In genomic region chr21:15030861-15031260, GRCh38 we compare ENCODE assay signal across 8 cellular contexts. TPM values are rescaled to one million over a fixed set of nuclear protein-coding genes. Genes with fewer than 3 reads are reported as not detected.
DNase-seq lines count a peak whose midpoint lies in the region; ATAC-seq and TF ChIP-seq lines count a peak whose summit lies in the region.
"Not testable (repeated sequence)": the region's sequence is repeated elsewhere in the genome, so short reads cannot be mapped to it uniquely, and the experiment has no call there.

No MANE protein-coding gene starts in this region.

- peaks cover 15% of the 10 kb centered on the region for H3K4me1 ChIP-seq in foreskin keratinocyte
- not testable (repeated sequence) for H3K4me1 ChIP-seq in mesodermal cell (ENCODE audit: control insufficient read depth, insufficient read depth, low read length, poor library complexity, severe bottlenecking)

- TF ChIP-seq CTCF in AG04449 (IDR thresholded peaks at IDR 0.05; ENCODE audit: insufficient read depth, low read length, missing control alignments); astrocyte of the spinal cord (IDR thresholded peaks at IDR 0.05; ENCODE audit: low read depth, low read length); foreskin keratinocyte (conservative IDR thresholded peaks at IDR 0.05): not testable (repeated sequence)

- CTCF ChIA-PET in AG04449 (lab: Yijun Ruan, JAX): not testable (repeated sequence)

- DNase-seq in AG04449 (ENCODE audit: low read depth, low spot score) (peak; percentile 38), EL (peak; percentile 49), HS-5 (ENCODE audit: low read depth) (peak; percentile 30), NCI-H226 (peak; percentile 54), T1000 (lab: John Stamatoyannopoulos, UW) (peak; percentile 32), astrocyte of the spinal cord (ENCODE audit: low read depth, low spot score) (peak; percentile 64), foreskin keratinocyte (peak; percentile 14 to 34)

- not testable (repeated sequence) for H3K27ac ChIP-seq in foreskin keratinocyte
- H3K27ac ChIP-seq in mesodermal cell (ENCODE audit: low read depth, low read length, severe bottlenecking): peak overlapping the region; percentile 37

- not testable (repeated sequence) for H3K4me3 ChIP-seq in AG04449 (ENCODE audit: low read depth, low read length); astrocyte of the spinal cord (ENCODE audit: low read depth, low read length); mesodermal cell (ENCODE audit: extremely low read depth, insufficient read depth, low read length, poor library complexity, severe bottlenecking)

- not testable (repeated sequence) for H3K9me3 ChIP-seq in mesodermal cell (ENCODE audit: control insufficient read depth, low read length)

- 100% methylated on average over 2 to 3 of the region's 8 CpGs for WGBS in mesodermal cell (ENCODE audit: insufficient coverage in 2 of 2), 2 experiments

- H3K36me3 ChIP-seq in mesodermal cell (ENCODE audit: control insufficient read depth, insufficient read depth, low read length): peaks cover 21% of the 10 kb centered on the region

- ATAC-seq in foreskin keratinocyte: not testable (repeated sequence)

- POLR2A ChIA-PET in AG04449 (lab: Yijun Ruan, JAX): not testable (repeated sequence)

- in situ Hi-C loops in astrocyte of the spinal cord (cut with HindIII; ENCODE audit: low sequenced_read_pairs): not testable (repeated sequence)

- H3K27me3 ChIP-seq in foreskin keratinocyte: not testable (repeated sequence)

RNA-seq across cellular contexts. Expression of gene NRIP1, which starts 33.9 kb away (rescaled TPM):
- 28.4 and 41.9 TPM in 2 replicates for total RNA-seq in foreskin keratinocyte
- 3.5 and 4.5 TPM in 2 replicates for polyA plus RNA-seq in foreskin keratinocyte
- 25.0 TPM for polyA plus RNA-seq in mesodermal cell (2013, experiment 1 of 2)
- 26.0 TPM for polyA plus RNA-seq in mesodermal cell (2013, experiment 2 of 2)
